8 cellular contexts compared by ENCODE assay signal in the genomic region with DNA sequence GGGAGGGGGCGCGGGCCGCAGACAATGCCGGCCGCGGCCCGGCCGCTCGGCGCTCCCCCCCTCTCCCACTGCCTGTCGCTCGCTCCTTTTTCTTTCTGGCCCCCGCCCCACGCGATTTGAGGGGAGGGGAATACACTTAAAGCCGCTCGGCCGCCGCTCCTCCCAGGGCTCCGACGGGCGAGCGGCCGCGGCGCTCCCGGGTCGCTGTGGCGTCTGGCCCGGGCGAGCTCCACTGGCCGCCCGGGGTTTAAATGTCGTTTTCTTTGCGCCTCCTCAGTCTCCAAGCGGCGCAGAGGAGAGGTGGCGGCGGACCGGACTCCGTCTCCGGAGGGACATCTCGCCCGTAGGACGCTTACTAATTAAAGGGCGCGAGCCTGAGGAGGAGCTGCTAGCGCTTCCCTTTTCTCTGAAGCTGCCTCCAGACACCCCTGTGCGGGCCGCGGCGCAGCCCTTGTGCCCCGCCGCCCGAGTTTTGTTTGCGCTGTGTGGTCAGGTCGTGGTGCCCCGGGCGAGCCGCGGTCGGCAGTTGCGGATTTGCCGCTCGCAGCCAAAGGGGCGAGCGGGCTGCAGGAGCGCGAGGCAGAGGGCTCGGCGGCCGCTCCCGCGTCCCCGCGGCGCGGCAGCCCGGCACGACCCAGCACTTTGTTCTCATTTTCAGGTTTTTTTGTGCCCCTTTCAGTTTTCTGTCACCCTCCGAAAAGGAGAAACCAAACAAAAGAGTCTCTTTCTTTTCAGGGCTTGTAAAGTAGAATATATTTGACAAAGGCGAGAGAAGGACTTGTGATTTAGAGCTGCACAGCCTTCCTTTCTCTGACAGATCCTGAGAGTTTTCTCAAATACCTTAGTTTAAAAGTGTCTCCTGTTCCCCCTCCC. TPM values are rescaled to one million over a fixed set of nuclear protein-coding genes. Genes with fewer than 3 reads are reported as not detected.
A peak's percentile ranks its signal among the peaks of the same experiment; 100 is the strongest.
DNase-seq lines count a peak whose midpoint lies in the region; ATAC-seq and TF ChIP-seq lines count a peak whose summit lies in the region.

No MANE protein-coding gene starts in this region.

- no peak for TF ChIP-seq CTCF in PC-3 (conservative IDR thresholded peaks at IDR 0.05; ENCODE audit: low read depth, low read length)

- H3K9ac ChIP-seq in PC-3 (ENCODE audit: low read length), result peak overlapping the region; percentile 73

- no peaks in the 10 kb centered on the region for H3K9me2 ChIP-seq in PC-3 (replicated peaks; ENCODE audit: low read length)

- H3K4me3 Mint-ChIP-seq in activated naive CD8-positive, alpha-beta T cell treated with anti-CD3 and anti-CD28 coated beads for 36 hours, result peak overlapping the region; percentile 76

- peak overlapping the region; percentile 95 for H3K4me3 ChIP-seq in PC-3 (ENCODE audit: low read length)

- H3K36me3 Mint-ChIP-seq in activated naive CD8-positive, alpha-beta T cell treated with anti-CD3 and anti-CD28 coated beads for 36 hours, result peaks cover 17% of the 10 kb centered on the region

- peak overlapping the region; percentile 88 for H3K4me2 ChIP-seq in PC-3 (ENCODE audit: low read length)

- H3K27ac Mint-ChIP-seq in activated naive CD8-positive, alpha-beta T cell treated with anti-CD3 and anti-CD28 coated beads for 36 hours, result peak overlapping the region; percentile 54

- H3K4me1 ChIP-seq in PC-3 (ENCODE audit: insufficient read depth, low read length), result peaks cover 22% of the 10 kb centered on the region

- H3K9me3 ChIP-seq in PC-3 (ENCODE audit: low read length), result no peaks in the 10 kb centered on the region

- H3K79me2 ChIP-seq in PC-3 (ENCODE audit: low read length), result peaks cover 59% of the 10 kb centered on the region

- H3K27me3 Mint-ChIP-seq in activated naive CD8-positive, alpha-beta T cell treated with anti-CD3 and anti-CD28 coated beads for 36 hours, result peaks cover 22% of the 10 kb centered on the region

- no peak overlapping the region for H3K27ac ChIP-seq in PC-3 (ENCODE audit: low read length)

- peaks cover 47% of the 10 kb centered on the region for H4K20me1 ChIP-seq in PC-3 (ENCODE audit: low read length)

- ATAC-seq in PC-3 (no peak), GM21619 (IDR thresholded peaks at IDR 0.05; ENCODE audit: unreplicated experiment) (no peak)

- H3K36me3 ChIP-seq in PC-3 (ENCODE audit: low read depth, low read length), result no peaks in the 10 kb centered on the region

- no TSS peak for BruUV-seq in PC-3 (replicated peaks; lab: Mats Ljungman, UMichigan)

- no peaks in the 10 kb centered on the region for H3F3A ChIP-seq in PC-3 (ENCODE audit: low read length, unreplicated experiment)

- H3K9me3 Mint-ChIP-seq in activated naive CD8-positive, alpha-beta T cell treated with anti-CD3 and anti-CD28 coated beads for 36 hours, result peaks cover 3% of the 10 kb centered on the region

- DNase-seq in SIG-M5 treated with dmso at 0.1 percent for 504 hours (lab: John Stamatoyannopoulos, UW; ENCODE audit: unreplicated experiment), result peak; percentile 78
- DNase-seq in SIG-M5 (lab: John Stamatoyannopoulos, UW), result no peak
- DNase-seq in PC-3, result peak; percentile 16
- peak; percentile 26 for DNase-seq in activated naive CD8-positive, alpha-beta T cell treated with anti-CD3 and anti-CD28 coated beads for 36 hours
- DNase-seq in cardiac septum (ENCODE audit: low spot score), result peak; percentile 79
- peak in 7 of 10 donors; percentile 25 to 87 (median 49) for DNase-seq in posterior cingulate gyrus
- no peak for DNase-seq in ureter (ENCODE audit: low spot score)

- CTCF ChIA-PET in PC-3 (lab: Charles Lee), result interaction anchor here (0.6 kb wide), 1 partner anchor 56 kb away, joined by 3 read pairs; no protein-coding TSS in a partner anchor

- POLR2A ChIA-PET in PC-3 (lab: Charles Lee; ENCODE audit: unreplicated experiment), result interaction anchor here (0.7 kb wide), 1 partner anchor 170 kb away, joined by 3 read pairs; no protein-coding TSS in a partner anchor

- intact Hi-C loops in PC-3 (cut with micrococcal nuclease) (loop anchor here (1.0 to 10.0 kb wide), 5 partner anchors 131 to 599 kb away; no protein-coding TSS in a partner anchor), cardiac septum (cut with DNase I) (loop anchor here (2.0 to 10.0 kb wide), 5 partner anchors 171 to 386 kb away; a partner anchor contains a TSS), posterior cingulate gyrus (cut with DNase I) (loop anchor here (5.0 to 10.0 kb wide), 5 partner anchors 74 to 484 kb away; a partner anchor contains a TSS)

- peaks cover 40% of the 10 kb centered on the region for H3K4me1 Mint-ChIP-seq in activated naive CD8-positive, alpha-beta T cell treated with anti-CD3 and anti-CD28 coated beads for 36 hours

- H3K27me3 ChIP-seq in PC-3 (ENCODE audit: low read length), result no peaks in the 10 kb centered on the region

- no peak overlapping the region for H2AFZ ChIP-seq in PC-3 (ENCODE audit: low read length)

RNA-seq across cellular contexts. Expression of a gene that starts 1.5 kb away (rescaled TPM):
- total RNA-seq in PC-3 (2014; rRNA removed) (3.4 and 4.3 TPM in 2 replicates), cardiac septum (6.7 TPM), ureter (22.4 TPM)
- 1 to 10 TPM; 3.0 to 3.2 TPM for total RNA-seq in activated naive CD8-positive, alpha-beta T cell treated with anti-CD3 and anti-CD28 coated beads for 36 hours

Comparison
In these comparisons a context has a peak if more than half of its experiments do, and no peak if none do; other contexts are left out.
1. DNase-seq: peak in SIG-M5 treated with dmso at 0.1 percent for 504 hours (single experiment), PC-3 (single experiment), activated naive CD8-positive, alpha-beta T cell treated with anti-CD3 and anti-CD28 coated beads for 36 hours (single experiment), cardiac septum (single experiment) and posterior cingulate gyrus (7 of 10); none in SIG-M5 (single experiment) and ureter (single experiment).